Comparison of ENCODE assay signal across 10 cellular contexts in the genomic region with DNA sequence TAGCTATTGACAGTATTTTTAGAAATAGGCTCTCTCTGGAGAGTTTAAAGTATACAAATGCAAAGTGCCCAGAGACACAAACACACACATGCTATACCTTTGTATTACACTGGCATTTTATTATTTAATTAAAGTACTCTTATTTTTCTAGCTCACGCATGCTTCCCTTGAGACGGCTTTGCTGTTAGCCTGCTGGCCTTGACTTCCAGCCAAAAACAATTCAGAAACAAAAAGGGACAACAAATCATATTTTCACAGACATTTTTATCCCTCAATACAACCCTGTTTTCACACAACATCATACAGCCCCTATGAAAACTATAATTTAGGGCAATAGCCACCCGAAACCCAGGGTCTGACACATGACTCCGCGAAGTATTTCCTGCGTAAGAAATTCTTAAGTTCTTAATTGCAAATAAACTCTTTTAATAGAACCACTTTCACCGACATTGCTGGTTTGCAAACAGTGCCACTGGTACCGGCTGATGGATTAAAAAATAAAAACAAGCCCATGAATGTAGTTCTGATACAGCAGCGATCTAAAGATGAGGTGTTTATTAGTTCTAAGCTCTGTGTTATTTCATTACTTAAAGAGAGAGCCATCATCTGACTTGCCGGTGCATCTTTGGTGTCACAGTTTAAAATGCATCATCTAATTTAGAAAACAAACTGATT.
DNase-seq lines count a peak whose midpoint lies in the region; ATAC-seq and TF ChIP-seq lines count a peak whose summit lies in the region.
"Had no signal": no experiment of that assay in that cellular context is flagged by ENCODE, and none has a peak within 500 bp of the region (broad histone marks: within the 10 kb centered on the region; RNA-seq: fewer than 3 reads in every experiment).

No MANE protein-coding gene starts in this region.

- peaks cover 12% of the 10 kb centered on the region for H3K4me1 ChIP-seq in ovary (ENCODE audit: insufficient read depth)

- H3K4me3 ChIP-seq in AG04450 (ENCODE audit: low read depth, low read length), result peak overlapping the region; percentile 14; the same call in 1 of the 2 replicates
- H3K4me3 ChIP-seq in ovary, result peak overlapping the region; percentile 25

- peak overlapping the region; percentile 93 for H3K27ac Mint-ChIP-seq in endothelial cell (ENCODE audit: unreplicated experiment)
- H3K27ac Mint-ChIP-seq in stimulated activated naive B cell treated with anti-CD40 and anti-IgM and Interleukin-4, amounts not matched to agents 10 μg/mL and 1 μg/mL and 100 μg/mL, for 72 hours, result no peak overlapping the region
- H3K27ac Mint-ChIP-seq: activated naive CD4-positive, alpha-beta T cell treated with anti-CD3 and anti-CD28 coated beads, Interleukin-2, amount 50 U/mL, for 72 hours had no signal

- H3K9me3 ChIP-seq in AG04450 (ENCODE audit: control insufficient read depth, insufficient read depth, low read length) (no peaks in the 10 kb centered on the region), ovary (no peaks in the 10 kb centered on the region)

- H3K27me3 ChIP-seq in AG04450 (ENCODE audit: control insufficient read depth, insufficient read depth, low read length), result no peaks in the 10 kb centered on the region
- H3K27me3 ChIP-seq in ovary, result no peaks in the 10 kb centered on the region

- H3K36me3 ChIP-seq in ovary, result no peaks in the 10 kb centered on the region

- no peak overlapping the region for H3K27ac ChIP-seq in AG04450 (ENCODE audit: low read depth, low read length)
- H3K27ac ChIP-seq in ovary, result peak overlapping the region; percentile 21 to 76

- TF ChIP-seq CTCF in AG04450 (IDR thresholded peaks at IDR 0.05; ENCODE audit: low read depth, low read length), result no peak
- no peak for TF ChIP-seq CTCF in endothelial cell (IDR thresholded peaks at IDR 0.05; ENCODE audit: unreplicated experiment)
- TF ChIP-seq CTCF in ovary (IDR thresholded peaks at IDR 0.05), result no peak

- intact Hi-C loops in ovary (cut with DNase I), result loop anchor here in 3 of 4 donors (10.0 kb wide), 4 partner anchors 78 to 462 kb away; a partner anchor contains a TSS

- H3K36me3 Mint-ChIP-seq in endothelial cell (ENCODE audit: low read depth, unreplicated experiment), result no peaks in the 10 kb centered on the region
- peaks cover 4% of the 10 kb centered on the region in 2 donors for H3K36me3 Mint-ChIP-seq in stimulated activated naive B cell treated with anti-CD40 and anti-IgM and Interleukin-4, amounts not matched to agents 10 μg/mL and 1 μg/mL and 100 μg/mL, for 72 hours
- H3K36me3 Mint-ChIP-seq: activated naive CD4-positive, alpha-beta T cell treated with anti-CD3 and anti-CD28 coated beads, Interleukin-2, amount 50 U/mL, for 72 hours had no signal

- TF ChIP-seq POLR2A in ovary (IDR thresholded peaks at IDR 0.05), result no peak

- POLR2A ChIA-PET in AG04450 (lab: Yijun Ruan, JAX), result interaction anchor here (0.7 kb wide), 1 partner anchor 21 kb away, joined by 3 read pairs; no protein-coding TSS in a partner anchor

- no peak for TF ChIP-seq EP300 in ovary (IDR thresholded peaks at IDR 0.05)

- DNase-seq in AG04450 (ENCODE audit: low read depth, low spot score) (no peak), NCI-H1105 treated with DMSO at 0.1 percent for 48 hours (lab: John Stamatoyannopoulos, UW) (peak; percentile 80), endothelial cell (ENCODE audit: low spot score) (no peak), ovary (no peak), ureter (ENCODE audit: low spot score) (no peak)
- no peak for DNase-seq in stimulated activated naive B cell treated with anti-CD40 and anti-IgM and Interleukin-4, amounts not matched to agents 10 μg/mL and 1 μg/mL and 100 μg/mL, for 72 hours
- DNase-seq: stimulated activated CD4-positive, alpha-beta T cell treated with anti-CD3 and anti-CD28 coated beads, Interleukin-4, amount 100 ng/mL, for 24 hours had no signal

- no peak overlapping the region for H3K4me3 Mint-ChIP-seq in endothelial cell (ENCODE audit: unreplicated experiment)
- H3K4me3 Mint-ChIP-seq in stimulated activated naive B cell treated with anti-CD40 and anti-IgM and Interleukin-4, amounts not matched to agents 10 μg/mL and 1 μg/mL and 100 μg/mL, for 72 hours, result no peak overlapping the region

- ATAC-seq in stimulated activated naive B cell treated with anti-CD40 and anti-IgM and Interleukin-4, amounts not matched to agents 10 μg/mL and 1 μg/mL and 100 μg/mL, for 72 hours (replicated peaks), result no peak
- ATAC-seq in HG03139 (IDR thresholded peaks at IDR 0.05; ENCODE audit: unreplicated experiment), result no peak
- no peak for ATAC-seq in GM18502 (IDR thresholded peaks at IDR 0.05; ENCODE audit: poor library complexity, unreplicated experiment)
- ATAC-seq: activated naive CD4-positive, alpha-beta T cell treated with anti-CD3 and anti-CD28 coated beads, Interleukin-2, amount 50 U/mL, for 72 hours had no signal

- no peaks in the 10 kb centered on the region for H3K9me3 Mint-ChIP-seq in endothelial cell (ENCODE audit: unreplicated experiment)
- no peaks in the 10 kb centered on the region for H3K9me3 Mint-ChIP-seq in stimulated activated naive B cell treated with anti-CD40 and anti-IgM and Interleukin-4, amounts not matched to agents 10 μg/mL and 1 μg/mL and 100 μg/mL, for 72 hours
- H3K9me3 Mint-ChIP-seq: activated naive CD4-positive, alpha-beta T cell treated with anti-CD3 and anti-CD28 coated beads, Interleukin-2, amount 50 U/mL, for 72 hours had no signal

- peaks cover 7% of the 10 kb centered on the region for H3K27me3 Mint-ChIP-seq in endothelial cell (ENCODE audit: unreplicated experiment)
- H3K27me3 Mint-ChIP-seq in stimulated activated naive B cell treated with anti-CD40 and anti-IgM and Interleukin-4, amounts not matched to agents 10 μg/mL and 1 μg/mL and 100 μg/mL, for 72 hours, result no peaks in the 10 kb centered on the region

- CTCF ChIA-PET in AG04450 (lab: Charles Lee), result interaction anchor here (1.5 to 2.1 kb wide), 2 partner anchors 12 to 17 kb away, joined by 3 to 15 read pairs; no protein-coding TSS in a partner anchor

- WGBS in ovary, 3 donors, result 1 to 4% (median 4%) methylated on average over 10 of the region's 10 CpGs

- H3K4me1 Mint-ChIP-seq in endothelial cell (ENCODE audit: unreplicated experiment), result peaks cover 76% of the 10 kb centered on the region
- H3K4me1 Mint-ChIP-seq in stimulated activated naive B cell treated with anti-CD40 and anti-IgM and Interleukin-4, amounts not matched to agents 10 μg/mL and 1 μg/mL and 100 μg/mL, for 72 hours, result peaks cover 12 to 27% of the 10 kb centered on the region in 2 donors
